ENCODE assay signal across 10 cellular contexts in the genomic region with DNA sequence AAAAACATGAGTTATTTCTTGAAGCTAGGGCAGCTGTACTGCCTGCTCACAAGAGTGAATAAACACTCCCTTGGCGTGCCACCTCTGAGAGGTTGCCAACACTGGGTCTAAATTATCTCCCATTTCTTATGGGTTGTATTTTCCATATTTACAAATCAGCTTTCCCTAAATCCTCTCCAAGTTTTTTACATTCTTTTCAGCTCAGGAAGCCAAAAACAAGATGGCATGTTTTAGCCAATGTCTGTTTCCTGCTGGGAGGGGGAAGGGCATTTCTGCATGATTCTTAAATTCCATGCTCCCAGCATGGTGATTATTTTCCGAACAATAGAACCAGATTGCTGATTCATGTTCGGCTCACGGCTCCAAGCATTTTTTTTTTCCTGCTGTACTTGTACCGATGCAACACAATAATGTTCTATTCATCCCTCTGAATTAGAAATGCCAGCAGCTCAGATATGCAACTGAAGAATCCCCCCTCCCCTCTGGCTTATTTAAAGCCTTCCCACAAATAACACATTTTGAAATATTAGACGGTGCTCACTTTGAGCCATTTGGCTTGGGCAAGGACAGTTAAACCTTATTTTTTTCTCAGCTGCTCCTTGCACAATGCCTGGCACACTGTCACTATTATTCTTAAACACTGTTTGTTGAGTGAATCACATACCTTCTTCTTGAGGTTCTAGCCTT.
A peak's percentile ranks its signal among the peaks of the same experiment; 100 is the strongest.
DNase-seq lines count a peak whose midpoint lies in the region; ATAC-seq and TF ChIP-seq lines count a peak whose summit lies in the region.
"Had no signal": no experiment of that assay in that cellular context is flagged by ENCODE, and none has a peak within 500 bp of the region (broad histone marks: within the 10 kb centered on the region; RNA-seq: fewer than 3 reads in every experiment).

No MANE protein-coding gene starts in this region.

- TF ChIP-seq CTCF in fibroblast of mammary gland (conservative IDR thresholded peaks at IDR 0.05; ENCODE audit: control insufficient read depth, insufficient read depth, low read depth, low read length) = no peak

- no peak overlapping the region for H3K4me3 Mint-ChIP-seq in T-helper 2 cell treated with Interferon-gamma antibody and Interleukin-4, amounts not matched to agents 5 μg/mL and 100 μg/mL, for 36 hours
- no peak overlapping the region for H3K4me3 Mint-ChIP-seq in activated CD4-positive, alpha-beta memory T cell treated with anti-CD3 and anti-CD28 coated beads, Interleukin-2, amount 10 ng/mL, durations not matched to agents 7 days and 5 days

- POLR2A ChIA-PET in activated CD4-positive, alpha-beta memory T cell treated with anti-CD3 and anti-CD28 coated beads, Interleukin-2, amount 10 ng/mL, durations not matched to agents 7 days and 5 days (lab: Charles Lee) = no interaction called here

- no peaks in the 10 kb centered on the region for H3K9me3 Mint-ChIP-seq in T-helper 2 cell treated with Interferon-gamma antibody and Interleukin-4, amounts not matched to agents 5 μg/mL and 100 μg/mL, for 36 hours
- no peaks in the 10 kb centered on the region for H3K9me3 Mint-ChIP-seq in activated CD4-positive, alpha-beta memory T cell treated with anti-CD3 and anti-CD28 coated beads, Interleukin-2, amount 10 ng/mL, durations not matched to agents 7 days and 5 days

- intact Hi-C loops in sciatic nerve (cut with DNase I) = no loop called here

- no peak overlapping the region for H3K27ac Mint-ChIP-seq in T-helper 2 cell treated with Interferon-gamma antibody and Interleukin-4, amounts not matched to agents 5 μg/mL and 100 μg/mL, for 36 hours
- H3K27ac Mint-ChIP-seq in activated CD4-positive, alpha-beta memory T cell treated with anti-CD3 and anti-CD28 coated beads, Interleukin-2, amount 10 ng/mL, durations not matched to agents 7 days and 5 days = no peak overlapping the region

- CTCF ChIA-PET in activated CD4-positive, alpha-beta memory T cell treated with anti-CD3 and anti-CD28 coated beads, Interleukin-2, amount 10 ng/mL, durations not matched to agents 7 days and 5 days (lab: Charles Lee) = no interaction called here

- H3K36me3 Mint-ChIP-seq in T-helper 2 cell treated with Interferon-gamma antibody and Interleukin-4, amounts not matched to agents 5 μg/mL and 100 μg/mL, for 36 hours (ENCODE audit: low read depth) = no peaks in the 10 kb centered on the region
- no peaks in the 10 kb centered on the region for H3K36me3 Mint-ChIP-seq in activated CD4-positive, alpha-beta memory T cell treated with anti-CD3 and anti-CD28 coated beads, Interleukin-2, amount 10 ng/mL, durations not matched to agents 7 days and 5 days (ENCODE audit: low read depth)

- no peak overlapping the region for H3K4me3 ChIP-seq in fibroblast of mammary gland (ENCODE audit: control insufficient read depth, low read depth, low read length)
- H3K4me3 ChIP-seq: K562 had no signal

- ATAC-seq in sciatic nerve = peak; percentile 49
- ATAC-seq: K562 had no signal

- in situ Hi-C loops in SK-MEL-5 (cut with HindIII; ENCODE audit: low pct_unique_long_range_greater_than_20kb, low sequenced_read_pairs) = no loop called here

- H3K27me3 Mint-ChIP-seq in T-helper 2 cell treated with Interferon-gamma antibody and Interleukin-4, amounts not matched to agents 5 μg/mL and 100 μg/mL, for 36 hours (ENCODE audit: low read depth) = peaks cover 3% of the 10 kb centered on the region
- peaks cover 8% of the 10 kb centered on the region for H3K27me3 Mint-ChIP-seq in activated CD4-positive, alpha-beta memory T cell treated with anti-CD3 and anti-CD28 coated beads, Interleukin-2, amount 10 ng/mL, durations not matched to agents 7 days and 5 days

- DNase-seq in HCEC 1CT = peak; percentile 74
- peak; percentile 42 for DNase-seq in SK-MEL-5 (ENCODE audit: low read depth, low spot score)
- peak; percentile 82 for DNase-seq in fibroblast of mammary gland (ENCODE audit: low read depth)
- DNase-seq in sciatic nerve (ENCODE audit: low spot score) = no peak
- DNase-seq in T-helper 2 cell treated with Interferon-gamma antibody and Interleukin-4, amounts not matched to agents 5 μg/mL and 100 μg/mL, for 36 hours (ENCODE audit: low spot score) = no peak
- DNase-seq in NCI-H1436 (lab: John Stamatoyannopoulos, UW) = no peak
- DNase-seq in stimulated activated CD4-positive, alpha-beta T cell treated with anti-CD3 and anti-CD28 coated beads, Interleukin-12 subunit alpha, Interleukin-12 subunit beta, amount 100 ng/mL, for 4 hours = no peak
- no peak for DNase-seq in activated CD4-positive, alpha-beta memory T cell treated with anti-CD3 and anti-CD28 coated beads, Interleukin-2, amount 10 ng/mL, durations not matched to agents 7 days and 5 days
- DNase-seq: cerebellar nuclear complex had no signal

- H3K4me1 Mint-ChIP-seq in T-helper 2 cell treated with Interferon-gamma antibody and Interleukin-4, amounts not matched to agents 5 μg/mL and 100 μg/mL, for 36 hours (ENCODE audit: low read depth) = no peaks in the 10 kb centered on the region
- no peaks in the 10 kb centered on the region for H3K4me1 Mint-ChIP-seq in activated CD4-positive, alpha-beta memory T cell treated with anti-CD3 and anti-CD28 coated beads, Interleukin-2, amount 10 ng/mL, durations not matched to agents 7 days and 5 days

Comparison
In these comparisons a context has a peak if more than half of its experiments do, and no peak if none do; other contexts are left out.
1. DNase-seq: peak in HCEC 1CT (single experiment), SK-MEL-5 (single experiment) and fibroblast of mammary gland (single experiment); none in sciatic nerve (single experiment), T-helper 2 cell treated with Interferon-gamma antibody and Interleukin-4, amounts not matched to agents 5 μg/mL and 100 μg/mL, for 36 hours (single experiment), NCI-H1436 (single experiment), stimulated activated CD4-positive, alpha-beta T cell treated with anti-CD3 and anti-CD28 coated beads, Interleukin-12 subunit alpha, Interleukin-12 subunit beta, amount 100 ng/mL, for 4 hours (single experiment) and activated CD4-positive, alpha-beta memory T cell treated with anti-CD3 and anti-CD28 coated beads, Interleukin-2, amount 10 ng/mL, durations not matched to agents 7 days and 5 days (single experiment).